11 cellular contexts compared by ENCODE assay signal in genomic region chr12:50241178-50241577, GRCh38. TPM values are rescaled to one million over a fixed set of nuclear protein-coding genes. Genes with fewer than 3 reads are reported as not detected.
DNase-seq lines count a peak whose midpoint lies in the region; ATAC-seq and TF ChIP-seq lines count a peak whose summit lies in the region.
"Had no signal": no experiment of that assay in that cellular context is flagged by ENCODE, and none has a peak within 500 bp of the region (broad histone marks: within the 10 kb centered on the region; RNA-seq: fewer than 3 reads in every experiment).

No MANE protein-coding gene starts in this region.

- ATAC-seq in IMR-90 (ENCODE audit: low read depth) = peak; percentile 32
- no peak for ATAC-seq in GM21381 (IDR thresholded peaks at IDR 0.05; ENCODE audit: unreplicated experiment)
- ATAC-seq in GM19395 (IDR thresholded peaks at IDR 0.05; ENCODE audit: unreplicated experiment) = no peak
- no peak for ATAC-seq in GM21717 (IDR thresholded peaks at IDR 0.05; ENCODE audit: unreplicated experiment)

- in situ Hi-C loops in IMR-90 (cut with MboI; ENCODE audit: low sequenced_read_pairs) = no loop called here

- peak overlapping the region; percentile 69; the same call in 1 of the 2 replicates for H3K4me2 ChIP-seq in IMR-90 (ENCODE audit: low read depth, low read length)

- CTCF ChIA-PET in IMR-90 (lab: Yijun Ruan, JAX) = interaction anchor here (0.6 kb wide), 1 partner anchor 55 kb away, joined by 3 read pairs; no protein-coding TSS in a partner anchor

- H3K4ac ChIP-seq in IMR-90 (ENCODE audit: low read depth, low read length) = peak overlapping the region; percentile 87; the same call in 1 of the 2 replicates

- no peak for TF ChIP-seq POLR2A in IMR-90 (IDR thresholded peaks at IDR 0.05; ENCODE audit: low read depth, low read length)

- H2BK120ac ChIP-seq in IMR-90 (ENCODE audit: low read depth, low read length) = peak overlapping the region; percentile 73

- H3K18ac ChIP-seq in IMR-90 (ENCODE audit: low read depth, low read length) = peak overlapping the region; percentile 86; the same call in 1 of the 2 replicates

- H3K9ac ChIP-seq in IMR-90 (ENCODE audit: low read depth, low read length) = 0 out of 2 replicates have a peak overlapping the region, but pooled peaks have one; percentile 8

- H3K36me3 Mint-ChIP-seq in chondrocyte (ENCODE audit: low read depth) = peaks cover 3% of the 10 kb centered on the region
- peaks cover 2% of the 10 kb centered on the region for H3K36me3 Mint-ChIP-seq in osteocyte (ENCODE audit: unreplicated experiment)

- H3K4me1 Mint-ChIP-seq in chondrocyte (ENCODE audit: low read depth) (peaks cover 50% of the 10 kb centered on the region), osteocyte (ENCODE audit: unreplicated experiment) (peaks cover 38% of the 10 kb centered on the region)
- H3K4me1 Mint-ChIP-seq: CD8-positive, alpha-beta memory T cell; memory B cell had no signal

- no peaks in the 10 kb centered on the region; the same call in 1 of the 2 replicates for H4K20me1 ChIP-seq in IMR-90 (ENCODE audit: insufficient read depth, low read length)

- H3K27me3 ChIP-seq in IMR-90 (ENCODE audit: control insufficient read depth, insufficient read depth, low read length) = no peaks in the 10 kb centered on the region

- H2AFZ ChIP-seq in IMR-90 (replicated peaks; ENCODE audit: low read length, poor library complexity) = no peak overlapping the region

- H4K8ac ChIP-seq in IMR-90 (ENCODE audit: low read depth in 2 of 2, low read length in 2 of 2) = peak overlapping the region; percentile 9 to 82; a peak in 3 of 4 replicates

- no peak overlapping the region for H3K4me3 ChIP-seq in IMR-90 (ENCODE audit: insufficient read depth, low read depth, low read length)

- H2BK20ac ChIP-seq in IMR-90 (ENCODE audit: low read depth, low read length) = peak overlapping the region; percentile 64; the same call in 1 of the 2 replicates

- H3K56ac ChIP-seq in IMR-90 (ENCODE audit: extremely low read depth, insufficient read depth, low read length) = 0 out of 2 replicates have a peak overlapping the region, but pooled peaks have one; percentile 50

- H3K27me3 Mint-ChIP-seq in chondrocyte (ENCODE audit: low read depth) = no peaks in the 10 kb centered on the region
- no peaks in the 10 kb centered on the region for H3K27me3 Mint-ChIP-seq in osteocyte (ENCODE audit: unreplicated experiment)

- H3K9me3 ChIP-seq in IMR-90 (ENCODE audit: control insufficient read depth, insufficient read depth, low read length) = no peaks in the 10 kb centered on the region

- DNase-seq in COR-L47 (lab: John Stamatoyannopoulos, UW) (peak; percentile 40), IMR-90 (peak; percentile 77), chondrocyte (ENCODE audit: low spot score) (no peak), osteocyte (ENCODE audit: extremely low spot score, unreplicated experiment) (no peak), AG08396 (ENCODE audit: low spot score) (no peak)
- DNase-seq: activated naive CD4-positive, alpha-beta T cell; CD8-positive, alpha-beta memory T cell had no signal

- POLR2A ChIA-PET in IMR-90 (lab: Charles Lee; ENCODE audit: unreplicated experiment) = interaction anchor here (0.5 kb wide), 1 partner anchor 20 kb away, joined by 3 read pairs; no protein-coding TSS in a partner anchor

- no peaks in the 10 kb centered on the region for H3K9me3 Mint-ChIP-seq in chondrocyte (ENCODE audit: low read depth)
- H3K9me3 Mint-ChIP-seq in osteocyte (ENCODE audit: unreplicated experiment) = no peaks in the 10 kb centered on the region
- H3K9me3 Mint-ChIP-seq: CD8-positive, alpha-beta memory T cell; memory B cell had no signal

- H3K4me1 ChIP-seq in IMR-90 (ENCODE audit: control insufficient read depth, insufficient read depth, low read length) = peaks cover 23% of the 10 kb centered on the region

- H4K5ac ChIP-seq in IMR-90 (ENCODE audit: low read depth, low read length) = peak overlapping the region; percentile 34; the same call in 1 of the 2 replicates

- H3K27ac Mint-ChIP-seq in chondrocyte (ENCODE audit: unreplicated experiment) = peak overlapping the region; percentile 97
- H3K27ac Mint-ChIP-seq in osteocyte (ENCODE audit: unreplicated experiment) = peak overlapping the region; percentile 84
- H3K27ac Mint-ChIP-seq: memory B cell had no signal

- BruUV-seq in IMR-90 (replicated peaks; lab: Mats Ljungman, UMichigan) = no TSS peak

- peaks cover 10% of the 10 kb centered on the region for H3K9me1 ChIP-seq in IMR-90 (ENCODE audit: insufficient read depth, low read length)

- WGBS in IMR-90 (ENCODE audit: extremely low coverage in 2 of 2, insufficient read length in 1 of 2), 2 experiments = no CpG with 5 or more reads among the region's 1 CpG

- TF ChIP-seq RAD21 in IMR-90 (IDR thresholded peaks at IDR 0.05; ENCODE audit: low read length) = no peak

- peaks cover 2% of the 10 kb centered on the region; the same call in 1 of the 2 replicates for H3K36me3 ChIP-seq in IMR-90 (ENCODE audit: control insufficient read depth, insufficient read depth, low read length)

- H2BK5ac ChIP-seq in IMR-90 (ENCODE audit: low read depth, low read length, poor library complexity, severe bottlenecking) = peak overlapping the region; percentile 93

- H3K79me1 ChIP-seq in IMR-90 (ENCODE audit: low read depth in 1 of 2, low read length in 2 of 2) = peaks cover 13 to 27% of the 10 kb centered on the region in 2 experiments

- TF ChIP-seq CTCF in IMR-90 (conservative IDR thresholded peaks at IDR 0.05; ENCODE audit: low read depth, low read length) (no peak), chondrocyte (IDR thresholded peaks at IDR 0.05) (no peak), osteocyte (IDR thresholded peaks at IDR 0.05) (no peak)

- H3K27ac ChIP-seq in IMR-90 (ENCODE audit: insufficient read depth, low read length) = peak overlapping the region; percentile 79; the same call in 1 of the 2 replicates

- peak overlapping the region; percentile 68; the same call in 1 of the 3 replicates for H2BK15ac ChIP-seq in IMR-90 (ENCODE audit: low read depth, low read length)

- H3K23ac ChIP-seq in IMR-90 (ENCODE audit: low read depth, low read length) = no peak overlapping the region

- 0 out of 2 replicates have a peak overlapping the region, but pooled peaks have one; percentile 35 for H4K91ac ChIP-seq in IMR-90 (ENCODE audit: insufficient read depth, low read depth, low read length)

- no peak overlapping the region for H2AK9ac ChIP-seq in IMR-90 (replicated peaks; ENCODE audit: low read depth, low read length, poor library complexity)

- no peak overlapping the region for H2AK5ac ChIP-seq in IMR-90 (ENCODE audit: low read depth, low read length)

- H3K4me3 Mint-ChIP-seq in chondrocyte (ENCODE audit: unreplicated experiment) = no peak overlapping the region
- no peak overlapping the region for H3K4me3 Mint-ChIP-seq in osteocyte (ENCODE audit: unreplicated experiment)
- H3K4me3 Mint-ChIP-seq: CD8-positive, alpha-beta memory T cell; memory B cell had no signal

- dilution Hi-C loops in IMR-90 (cut with HindIII; ENCODE audit: low sequenced_read_pairs, unreplicated experiment) = no loop called here

- intact Hi-C loops in IMR-90 (cut with micrococcal nuclease) = loop anchor here (5.0 kb wide), 1 partner anchor 71 kb away; no protein-coding TSS in a partner anchor

- H3K14ac ChIP-seq in IMR-90 (replicated peaks; ENCODE audit: low read depth, low read length) = 0 out of 2 replicates have a peak overlapping the region, but pooled peaks have one; percentile 83

TF ChIP-seq in IMR-90, 13 proteins besides CTCF, POLR2A, EP300 and RAD21:
- TF ChIP-seq MAFK (IDR thresholded peaks at IDR 0.05; ENCODE audit: low read depth, low read length) (no peak), RCOR1 (IDR thresholded peaks at IDR 0.05; ENCODE audit: insufficient replicate concordance, low read length) (no peak), MAZ (IDR thresholded peaks at IDR 0.05; ENCODE audit: borderline replicate concordance, low read depth, low read length) (no peak), ELK1 (IDR thresholded peaks at IDR 0.05; ENCODE audit: borderline replicate concordance, low read depth, low read length) (no peak), NFE2L2 (IDR thresholded peaks at IDR 0.05; ENCODE audit: low read depth, low read length) (no peak), USF2 (IDR thresholded peaks at IDR 0.05; ENCODE audit: low read depth, low read length) (no peak), RFX5 (IDR thresholded peaks at IDR 0.05; ENCODE audit: low read depth, low read length) (no peak), CEBPB (IDR thresholded peaks at IDR 0.05; ENCODE audit: low read depth, low read length) (no peak), FOS (IDR thresholded peaks at IDR 0.05; ENCODE audit: low read depth, low read length) (no peak), MXI1 (IDR thresholded peaks at IDR 0.05; ENCODE audit: borderline replicate concordance, low read depth, low read length) (no peak), CHD1 (IDR thresholded peaks at IDR 0.05; ENCODE audit: low read depth, low read length) (no peak), SMC3 (IDR thresholded peaks at IDR 0.05; ENCODE audit: low read depth, low read length) (no peak), BHLHE40 (IDR thresholded peaks at IDR 0.05; ENCODE audit: low read depth, low read length) (no peak)

RNA-seq across cellular contexts. Expression of gene LIMA1, which starts 42.1 kb away (rescaled TPM):
- 163 and 183 TPM in 2 replicates for total RNA-seq in IMR-90 (2012; rRNA removed)
- 111 and 126 TPM in 2 replicates for polyA plus RNA-seq in IMR-90 (2012; rRNA removed)
- 25.4 and 30.9 TPM in 2 replicates for polyA plus RNA-seq in IMR-90 (2012; cell fraction: cytosol; rRNA removed)
- 79.3 and 765 TPM in 2 replicates for polyA plus RNA-seq in IMR-90 (2012; cell fraction: nucleus; rRNA removed; ENCODE audit: low replicate concordance)
- total RNA-seq in chondrocyte = 90.3 to 120 TPM (median 114 TPM) in 3 replicates
- total RNA-seq in osteocyte = 96.6 and 98.5 TPM in 2 replicates

Comparison
In these comparisons a context has a peak if more than half of its experiments do, and no peak if none do; other contexts are left out.
1. DNase-seq: peak in COR-L47 (single experiment) and IMR-90 (single experiment); none in chondrocyte (single experiment), osteocyte (single experiment) and AG08396 (single experiment).